ENCODE assay signal across 8 cellular contexts in the genomic region with DNA sequence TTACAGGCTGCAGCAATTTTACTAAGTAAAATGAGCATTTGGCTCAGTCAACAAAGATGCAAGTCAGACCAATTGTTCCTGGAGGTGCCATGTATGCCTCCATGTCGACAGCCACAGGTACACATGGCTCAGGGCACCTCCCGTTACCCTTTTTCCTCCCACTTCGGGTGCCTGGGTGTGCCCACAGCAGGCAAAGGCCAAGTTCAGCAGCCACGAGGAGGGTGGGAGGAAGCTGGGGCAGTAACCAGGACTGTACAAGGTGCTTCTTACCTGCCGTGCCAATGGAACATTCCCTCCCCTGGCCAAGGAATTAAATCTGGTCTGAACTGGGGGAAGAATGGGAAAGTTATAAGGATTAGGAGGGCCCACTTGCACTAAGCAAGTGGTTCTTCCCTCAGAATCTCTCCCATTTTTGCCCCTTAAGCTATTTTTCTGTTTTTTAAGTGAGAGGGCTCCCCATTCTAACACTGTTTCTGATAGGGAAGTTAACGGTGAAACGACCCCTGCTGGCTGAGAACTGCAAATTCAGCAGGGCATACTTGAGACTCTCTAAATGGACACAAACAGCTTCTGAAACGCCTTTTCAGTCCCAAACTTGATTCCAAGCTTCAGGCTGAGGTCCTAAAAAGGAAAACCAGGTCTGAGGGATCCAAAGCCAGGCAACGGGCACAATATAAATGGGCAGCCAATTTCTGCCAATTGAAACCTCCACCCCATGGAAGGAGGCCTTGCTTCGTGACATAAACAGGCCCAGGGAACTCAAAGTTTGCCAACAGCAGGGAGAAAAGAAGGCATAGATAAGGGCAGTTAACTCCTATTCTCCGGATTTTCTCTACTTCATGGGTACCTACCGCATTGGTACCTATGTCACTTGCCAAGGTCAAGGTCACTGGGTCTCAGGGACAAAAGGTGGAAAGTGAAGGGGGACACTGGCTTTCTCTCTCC.
DNase-seq lines count a peak whose midpoint lies in the region; ATAC-seq and TF ChIP-seq lines count a peak whose summit lies in the region.

No MANE protein-coding gene starts in this region.

- TF ChIP-seq CTCF in GM06990 (IDR thresholded peaks at IDR 0.05; ENCODE audit: insufficient read depth, low read length, poor library complexity, severe bottlenecking), result peak; percentile 78
- peak; percentile 84 for TF ChIP-seq CTCF in LNCAP (IDR thresholded peaks at IDR 0.05)
- TF ChIP-seq CTCF in astrocyte of the spinal cord (IDR thresholded peaks at IDR 0.05; ENCODE audit: low read depth, low read length), result peak; percentile 92

- H3K36me3 ChIP-seq in GM06990 (ENCODE audit: control insufficient read depth, insufficient read depth, low read length), result no peaks in the 10 kb centered on the region; the same call in 1 of the 2 replicates

- ATAC-seq in HG03095 (IDR thresholded peaks at IDR 0.05; ENCODE audit: unreplicated experiment), result no peak
- ATAC-seq in HG03280 (IDR thresholded peaks at IDR 0.05; ENCODE audit: unreplicated experiment), result no peak

- DNase-seq in GM06990 (ENCODE audit: extremely low read depth, insufficient read length), result no peak
- peak; percentile 57 for DNase-seq in T-helper 9 cell
- DNase-seq in astrocyte of the spinal cord (ENCODE audit: low read depth, low spot score), result peak; percentile 65
- DNase-seq in inferior parietal cortex (ENCODE audit: extremely low spot score), result peak; percentile 64
- peak; percentile 63 for DNase-seq in stimulated activated CD4-positive, alpha-beta T cell treated with anti-CD3 and anti-CD28 coated beads, Interleukin-4, amount 100 ng/mL, for 1 hour

- no peaks in the 10 kb centered on the region for H3K27me3 ChIP-seq in GM06990 (replicated peaks; ENCODE audit: control insufficient read depth, insufficient read depth, low read length)

- in situ Hi-C loops in astrocyte of the spinal cord (cut with HindIII; ENCODE audit: low sequenced_read_pairs), result no loop called here

- no peak overlapping the region for H3K4me3 ChIP-seq in GM06990 (replicated peaks; ENCODE audit: low read depth, low read length)
- no peak overlapping the region for H3K4me3 ChIP-seq in astrocyte of the spinal cord (ENCODE audit: low read depth, low read length)
